Comparison of ENCODE assay signal across 29 cellular contexts in the genomic region with DNA sequence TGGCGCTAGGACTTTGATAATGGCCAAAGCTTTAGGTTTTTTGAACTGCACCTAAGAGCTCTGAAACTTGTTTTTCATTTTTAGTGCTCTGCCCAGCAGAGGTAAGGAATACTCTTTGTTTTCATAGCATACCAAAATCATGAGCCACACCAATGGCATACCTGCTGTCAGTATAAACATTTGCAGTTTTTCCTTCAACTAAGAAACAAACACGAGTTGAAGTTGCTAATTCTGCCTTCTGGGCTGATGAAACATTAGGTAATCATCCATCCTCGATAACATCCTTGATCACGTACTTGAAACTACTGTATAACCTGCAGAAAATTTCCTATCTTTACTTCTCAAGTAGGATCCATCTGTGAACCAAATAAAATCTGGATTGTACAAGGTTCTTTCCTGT. TPM values are rescaled to one million over a fixed set of nuclear protein-coding genes. Genes with fewer than 3 reads are reported as not detected.
"Had no signal": no experiment of that assay in that cellular context is flagged by ENCODE, and none has a peak within 500 bp of the region (broad histone marks: within the 10 kb centered on the region; RNA-seq: fewer than 3 reads in every experiment).

No MANE protein-coding gene starts in this region.

- H3K4me1 ChIP-seq: colonic mucosa, spleen, tibial artery had no signal

- H3K9me3 Mint-ChIP-seq: activated T-cell treated with anti-CD3 and anti-CD28 coated beads, Interleukin-2, amount 50 U/mL, for 72 hours; natural killer cell treated with Interleukin-12 subunit alpha and Interleukin-12 subunit beta and Interleukin-15 and Interleukin-18, amount 100 ng/mL, for 72 hours had no signal

- H3K36me3 Mint-ChIP-seq: activated naive CD8-positive, alpha-beta T cell; natural killer cell treated with Interleukin-12 subunit alpha and Interleukin-12 subunit beta and Interleukin-15 and Interleukin-18, amount 100 ng/mL, for 72 hours had no signal

- H3K27ac Mint-ChIP-seq: activated CD4-positive, alpha-beta T cell treated with anti-CD3 and anti-CD28 coated beads for 36 hours; activated naive CD8-positive, alpha-beta T cell; activated T-cell treated with anti-CD3 and anti-CD28 coated beads, Interleukin-2, amount 50 U/mL, for 72 hours; natural killer cell treated with Interleukin-12 subunit alpha and Interleukin-12 subunit beta and Interleukin-15 and Interleukin-18, amount 100 ng/mL, for 72 hours had no signal

- H3K27ac ChIP-seq: cardiac muscle cell, colonic mucosa, left ventricle myocardium inferior, spleen, suprapubic skin, tibial artery had no signal

- H3K27me3 ChIP-seq: cardiac muscle cell, colonic mucosa had no signal

- H3K4me3 ChIP-seq: cardiac muscle cell, colonic mucosa, left ventricle myocardium inferior, lung, mucosa of descending colon, spleen, suprapubic skin, tibial artery had no signal

- H3K36me3 ChIP-seq: cardiac muscle cell, colonic mucosa, left ventricle myocardium inferior, spleen, suprapubic skin, tibial artery had no signal

- DNase-seq: activated CD4-positive, alpha-beta T cell treated with anti-CD3 and anti-CD28 coated beads for 36 hours; activated CD4-positive, alpha-beta T cell treated with anti-CD3 and anti-CD28 coated beads, Interleukin-2, amount 50 U/mL, for 4 hours; activated CD4-positive, CD25-positive, alpha-beta regulatory T cell; activated naive CD4-positive, alpha-beta T cell treated with Interleukin-2 at 50 U/mL for 16 hours; activated T-cell treated with anti-CD3 and anti-CD28 coated beads for 4 hours; activated T-cell treated with anti-CD3 and anti-CD28 coated beads, Interleukin-2, amount 50 U/mL, for 72 hours; anterior cingulate cortex; cerebellar nuclear complex; colonic mucosa; effector CD8-positive, alpha-beta T cell; hippocampal formation; left ventricle myocardium inferior; mucosa of descending colon; right cardiac atrium; spleen; stimulated activated naive CD4-positive, alpha-beta T cell; T-helper 2 cell; tibial artery had no signal

- FAIRE-seq: endometrium had no signal

- H3K9me3 ChIP-seq: colonic mucosa, left ventricle myocardium inferior, mucosa of descending colon, spleen, suprapubic skin, tibial artery had no signal

- H3K4me1 Mint-ChIP-seq: activated CD4-positive, alpha-beta T cell treated with anti-CD3 and anti-CD28 coated beads for 36 hours had no signal

- H3K4me3 Mint-ChIP-seq: activated CD4-positive, alpha-beta T cell treated with anti-CD3 and anti-CD28 coated beads for 36 hours; activated naive CD8-positive, alpha-beta T cell; activated T-cell treated with anti-CD3 and anti-CD28 coated beads, Interleukin-2, amount 50 U/mL, for 72 hours; natural killer cell treated with Interleukin-12 subunit alpha and Interleukin-12 subunit beta and Interleukin-15 and Interleukin-18, amount 100 ng/mL, for 72 hours had no signal

- ATAC-seq: activated CD4-positive, alpha-beta T cell treated with anti-CD3 and anti-CD28 coated beads for 36 hours; activated T-cell treated with anti-CD3 and anti-CD28 coated beads, Interleukin-2, amount 50 U/mL, for 72 hours; mucosa of descending colon; natural killer cell treated with Interleukin-12 subunit alpha and Interleukin-12 subunit beta and Interleukin-15 and Interleukin-18, amount 100 ng/mL, for 72 hours; right cardiac atrium had no signal

RNA-seq across cellular contexts. Expression of gene B4GALNT2, which starts 20.6 kb away (rescaled TPM):
- total RNA-seq: activated T-cell treated with anti-CD3 and anti-CD28 coated beads, Interleukin-2, amount 50 U/mL, for 72 hours; cardiac muscle cell; dermis microvascular lymphatic vessel endothelial cell; left ventricle myocardium inferior; mesenteric fat pad; myocyte; natural killer cell treated with Interleukin-12 subunit alpha and Interleukin-12 subunit beta and Interleukin-15 and Interleukin-18, amount 100 ng/mL, for 72 hours; omental fat pad; pulmonary artery endothelial cell had no signal
- polyA plus RNA-seq: cardiac muscle cell, right cardiac atrium, spleen had no signal
